ENCODE assay signal across 17 cellular contexts in genomic region chr7:156733638-156734037, GRCh38.
DNase-seq lines count a peak whose midpoint lies in the region; ATAC-seq, FAIRE-seq and TF ChIP-seq lines count a peak whose summit lies in the region.
"Had no signal": no experiment of that assay in that cellular context is flagged by ENCODE, and none has a peak within 500 bp of the region (broad histone marks: within the 10 kb centered on the region; RNA-seq: fewer than 3 reads in every experiment).

No MANE protein-coding gene starts in this region.

- ATAC-seq in HepG2 (no peak), right lobe of liver (no peak), GM12878 (no peak), natural killer cell (no peak)
- ATAC-seq: GM23338, HCT116 had no signal

- TF ChIP-seq CTCF in HepG2 (CRISPR knock-in tag; IDR thresholded peaks at IDR 0.05) = no peak
- TF ChIP-seq CTCF in right lobe of liver (IDR thresholded peaks at IDR 0.05) = no peak
- no peak for TF ChIP-seq CTCF in GM12878 (IDR thresholded peaks at IDR 0.05 in 2 of 3, conservative IDR thresholded peaks at IDR 0.05 in 1 of 3; ENCODE audit: control insufficient read depth in 2 of 3, extremely low read depth in 1 of 3, insufficient read depth in 1 of 3, low read depth in 3 of 3, low read length in 3 of 3)
- no peak for TF ChIP-seq CTCF in natural killer cell (IDR thresholded peaks at IDR 0.05)

- peaks cover 6% of the 10 kb centered on the region in 2 donors for H3K9me3 Mint-ChIP-seq in natural killer cell
- H3K9me3 Mint-ChIP-seq: GM23338 had no signal

- TF ChIP-seq EP300 in HepG2 (IDR thresholded peaks at IDR 0.05; ENCODE audit: low read depth in 2 of 2, low read length in 2 of 2) (no peak), HepG2 (CRISPR knock-in tag; IDR thresholded peaks at IDR 0.05; ENCODE audit: borderline replicate concordance) (no peak), GM12878 (IDR thresholded peaks at IDR 0.05; ENCODE audit: borderline replicate concordance in 1 of 2, control insufficient read depth in 1 of 2, low read depth in 2 of 2, low read length in 2 of 2) (no peak)

- CTCF ChIA-PET in HepG2 (lab: Yijun Ruan, JAX; ENCODE audit: low intra/inter-chr PET ratio, low total read pairs) (no interaction called here), GM12878 (lab: Yijun Ruan, JAX) (interaction anchor here (0.7 to 0.9 kb wide), 2 partner anchors 9 to 12 kb away, joined by 3 read pairs; no protein-coding TSS in a partner anchor)

- H3K9me3 ChIP-seq in HepG2 (ENCODE audit: low read length) = no peaks in the 10 kb centered on the region
- H3K9me3 ChIP-seq in right lobe of liver = no peaks in the 10 kb centered on the region
- H3K9me3 ChIP-seq in GM12878 (replicated peaks; ENCODE audit: control insufficient read depth, insufficient read depth, low read length) = peaks cover 1% of the 10 kb centered on the region; the same call in 2 of the 3 replicates

- H2AFZ ChIP-seq in HepG2 (ENCODE audit: low read length) (no peak overlapping the region), GM12878 (ENCODE audit: control insufficient read depth, low read depth, low read length) (no peak overlapping the region)
- H2AFZ ChIP-seq: GM23338 had no signal

- no peak overlapping the region for H3K27ac Mint-ChIP-seq in natural killer cell
- H3K27ac Mint-ChIP-seq: CD4-positive, alpha-beta memory T cell; GM23338; H9; HFFc6 had no signal

- no TSS peak for BruUV-seq in HepG2 (replicated peaks; lab: Mats Ljungman, UMichigan)
- no TSS peak for BruUV-seq in GM12878 (replicated peaks; lab: Mats Ljungman, UMichigan)

- intact Hi-C loops in HepG2 (cut with micrococcal nuclease; ENCODE audit: unreplicated experiment) (no loop called here), right lobe of liver (cut with DNase I) (no loop called here), GM12878 (cut with micrococcal nuclease; ENCODE audit: unreplicated experiment) (no loop called here), natural killer cell (cut with micrococcal nuclease) (no loop called here)

- H4K20me1 ChIP-seq in HepG2 (ENCODE audit: insufficient read depth, low read length) (no peaks in the 10 kb centered on the region), GM12878 (ENCODE audit: control insufficient read depth, insufficient read depth) (no peaks in the 10 kb centered on the region)

- in situ Hi-C loops in HepG2 (cut with HindIII; ENCODE audit: extremely low pct_ligation_motif_present, low pct_unique_long_range_greater_than_20kb) = no loop called here
- in situ Hi-C loops in GM12878 (cut with MboI) = no loop called here

- peaks cover 31% of the 10 kb centered on the region for H3K36me3 Mint-ChIP-seq in natural killer cell

- FAIRE-seq in HepG2 (lab: Jason Lieb, UNC) (no peak), GM12878 (lab: Jason Lieb, UNC) (no peak)
- FAIRE-seq: G401.6 had no signal

- RAD21 ChIA-PET in GM12878 (lab: Charles Lee; ENCODE audit: unreplicated experiment) = no interaction called here

- no peaks in the 10 kb centered on the region for H3K27me3 Mint-ChIP-seq in natural killer cell (ENCODE audit: low read depth in 2 of 2)
- H3K27me3 Mint-ChIP-seq: CD4-positive, alpha-beta memory T cell had no signal

- no peaks in the 10 kb centered on the region for H3K27me3 ChIP-seq in HepG2 (ENCODE audit: control insufficient read depth in 1 of 2, insufficient read depth in 2 of 2, low read length in 2 of 2)
- H3K27me3 ChIP-seq in right lobe of liver = no peaks in the 10 kb centered on the region
- no peaks in the 10 kb centered on the region for H3K27me3 ChIP-seq in GM12878 (replicated peaks in 1 of 2; ENCODE audit: control insufficient read depth in 2 of 2, insufficient read depth in 2 of 2, low read length in 1 of 2)

- no peaks in the 10 kb centered on the region for H3K4me1 Mint-ChIP-seq in natural killer cell
- H3K4me1 Mint-ChIP-seq: GM23338, H9 had no signal

- no peak overlapping the region for H3K4me3 Mint-ChIP-seq in natural killer cell
- H3K4me3 Mint-ChIP-seq: CD4-positive, alpha-beta memory T cell; GM23338; H9; HFFc6 had no signal

- H3K9ac ChIP-seq in HepG2 (ENCODE audit: insufficient read depth, low read depth, low read length) = no peak overlapping the region
- H3K9ac ChIP-seq in GM12878 (ENCODE audit: control insufficient read depth, insufficient read depth, low read length) = no peak overlapping the region

- POLR2A ChIA-PET in HepG2 (lab: Yijun Ruan, JAX) = no interaction called here
- POLR2A ChIA-PET in GM12878 (lab: Charles Lee) = no interaction called here

- 97% methylated on average over 1 of the region's 1 CpG for WGBS in HepG2 (ENCODE audit: low lambda C conversion rate)
- 33% methylated on average over 1 of the region's 1 CpG for WGBS in right lobe of liver (ENCODE audit: insufficient coverage, low coverage, low lambda C conversion rate, missing lambda C conversion rate)
- WGBS in GM12878 (ENCODE audit: insufficient coverage, insufficient replicate concordance, low lambda C conversion rate, missing lambda C conversion rate) = 82% methylated on average over 1 of the region's 1 CpG

- TF ChIP-seq RAD21 in HepG2 (CRISPR knock-in tag; IDR thresholded peaks at IDR 0.05) (no peak), GM12878 (IDR thresholded peaks at IDR 0.05; ENCODE audit: insufficient read depth, low read depth, low read length) (no peak)

- H3K27ac ChIP-seq in HepG2 (ENCODE audit: extremely low read length, insufficient read depth, low read length) = no peak overlapping the region
- no peak overlapping the region for H3K27ac ChIP-seq in right lobe of liver
- H3K27ac ChIP-seq in GM12878 (ENCODE audit: control insufficient read depth, insufficient read depth) = no peak overlapping the region
- H3K27ac ChIP-seq: 22Rv1 had no signal

- H3K4me1 ChIP-seq in HepG2 (ENCODE audit: insufficient read depth, low read length) = no peaks in the 10 kb centered on the region
- peaks cover 0 to 8% (median 0%) of the 10 kb centered on the region in 4 donors for H3K4me1 ChIP-seq in right lobe of liver
- no peaks in the 10 kb centered on the region for H3K4me1 ChIP-seq in GM12878 (ENCODE audit: control insufficient read depth, insufficient read depth, low read length)

- TF ChIP-seq POLR2A in HepG2 (IDR thresholded peaks at IDR 0.05; ENCODE audit: insufficient read depth in 1 of 2, low read depth in 2 of 2, low read length in 2 of 2) (no peak), right lobe of liver (IDR thresholded peaks at IDR 0.05) (no peak), GM12878 (IDR thresholded peaks at IDR 0.05; ENCODE audit: low read depth, low read length) (no peak)

- no peaks in the 10 kb centered on the region for H3K79me2 ChIP-seq in HepG2 (ENCODE audit: insufficient read depth, low read length)
- no peaks in the 10 kb centered on the region for H3K79me2 ChIP-seq in GM12878 (ENCODE audit: control insufficient read depth, insufficient read depth, low read length)

- H3K36me3 ChIP-seq in HepG2 (replicated peaks in 1 of 2; ENCODE audit: control insufficient read depth in 1 of 2, insufficient read depth in 2 of 2, low read length in 2 of 2) = peaks cover 0 to 18% of the 10 kb centered on the region in 2 experiments; a peak in 4 of 5 replicates
- no peaks in the 10 kb centered on the region for H3K36me3 ChIP-seq in right lobe of liver
- H3K36me3 ChIP-seq in GM12878 (ENCODE audit: control insufficient read depth in 2 of 2, insufficient read depth in 2 of 2, low read length in 1 of 2) = peaks cover 2 to 7% of the 10 kb centered on the region in 2 experiments; a peak in 3 of 4 replicates

- SMC1A ChIA-PET in GM12878 (lab: Charles Lee; ENCODE audit: uncharacterized antibody, unreplicated experiment) = interaction anchor here (0.6 to 2.4 kb wide), 4 partner anchors 10 to 1987 kb away, joined by 3 to 8 read pairs (median 3); no protein-coding TSS in a partner anchor

- DNase-seq in HepG2 (ENCODE audit: low spot score) = no peak
- no peak for DNase-seq in right lobe of liver
- DNase-seq in GM12878 (ENCODE audit: low read depth, low spot score) = no peak
- peak; percentile 11 for DNase-seq in myocyte (ENCODE audit: low read depth)
- DNase-seq in superior temporal gyrus (ENCODE audit: extremely low spot score) = no peak
- DNase-seq in natural killer cell = no peak
- DNase-seq: C1 segment of cervical spinal cord; Calu3; CD4-positive, alpha-beta memory T cell; COR-L47; DND-41; H9; HFFc6 had no signal

- no peak overlapping the region for H3K4me3 ChIP-seq in HepG2 (replicated peaks in 1 of 3; ENCODE audit: insufficient read depth in 1 of 3, low read depth in 2 of 3, low read length in 3 of 3)
- H3K4me3 ChIP-seq in right lobe of liver = no peak overlapping the region
- no peak overlapping the region for H3K4me3 ChIP-seq in GM12878
- H3K4me3 ChIP-seq: GM23338 had no signal

- H3K4me2 ChIP-seq in HepG2 (ENCODE audit: low read depth, low read length) (no peak overlapping the region), GM12878 (ENCODE audit: control insufficient read depth, insufficient read depth) (no peak overlapping the region)
- H3K4me2 ChIP-seq: GM23338 had no signal

TF ChIP-seq in HepG2, 621 proteins besides CTCF, POLR2A, EP300 and RAD21 (continues in another document):
- TF ChIP-seq ZNF205 (CRISPR knock-in tag; IDR thresholded peaks at IDR 0.05) (no peak), ZNF7 (CRISPR knock-in tag; IDR thresholded peaks at IDR 0.05) (0 out of 2 replicates have a peak, but pooled peaks have one; percentile 21), TFDP1 (CRISPR knock-in tag; IDR thresholded peaks at IDR 0.05; ENCODE audit: borderline replicate concordance) (no peak)

TF ChIP-seq in GM12878, 131 proteins besides CTCF, POLR2A, EP300 and RAD21:
- TF ChIP-seq CREB1 (IDR thresholded peaks at IDR 0.05; ENCODE audit: low read depth) = no peak
- TF ChIP-seq ATF7 (IDR thresholded peaks at IDR 0.05; ENCODE audit: low read depth) = no peak
- TF ChIP-seq CBX5 (IDR thresholded peaks at IDR 0.05; ENCODE audit: low read depth) = peak; percentile 88; the same call in 1 of the 2 replicates
- TF ChIP-seq MYB (IDR thresholded peaks at IDR 0.05; ENCODE audit: borderline replicate concordance, low read depth, low read length) = no peak

Comparison
In these comparisons a context has a peak if more than half of its experiments do, and no peak if none do; other contexts are left out.
1. Of the 75 proteins assayed by ChIP-seq in both HepG2 and GM12878: peak only in HepG2: none; only in GM12878: CBX5; in both: none; in neither: 74.